14 cellular contexts compared by ENCODE assay signal in the genomic region with DNA sequence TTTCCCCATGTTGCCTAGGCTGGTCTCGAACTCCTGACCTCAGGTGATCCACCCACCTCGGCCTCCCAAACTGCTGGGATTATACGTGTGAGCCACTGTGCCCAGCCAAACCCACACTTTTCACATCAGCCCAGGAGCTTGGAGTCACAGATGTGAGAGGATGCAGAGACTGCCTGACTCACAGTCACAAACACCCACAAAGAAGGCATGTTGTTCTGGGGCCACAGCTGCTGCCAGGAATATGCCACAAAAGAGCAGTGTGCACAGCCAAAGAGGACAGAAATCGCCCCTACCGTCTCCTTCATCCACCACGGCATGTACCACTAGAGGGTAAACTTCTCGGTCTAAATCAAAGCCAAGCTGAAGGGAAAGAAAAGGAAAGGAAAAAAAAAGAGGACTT. TPM values are rescaled to one million over a fixed set of nuclear protein-coding genes. Genes with fewer than 3 reads are reported as not detected.
DNase-seq lines count a peak whose midpoint lies in the region; ATAC-seq and TF ChIP-seq lines count a peak whose summit lies in the region.
"Had no signal": no experiment of that assay in that cellular context is flagged by ENCODE, and none has a peak within 500 bp of the region (broad histone marks: within the 10 kb centered on the region; RNA-seq: fewer than 3 reads in every experiment).

No MANE protein-coding gene starts in this region.

- H3K79me1 ChIP-seq in IMR-90 (ENCODE audit: low read depth in 1 of 2, low read length in 2 of 2), result no peaks in the 10 kb centered on the region

- H3K9ac ChIP-seq in IMR-90 (ENCODE audit: low read depth, low read length), result no peak overlapping the region
- H3K9ac ChIP-seq: KMS-11, parathyroid adenoma had no signal

- H2AK9ac ChIP-seq in IMR-90 (replicated peaks; ENCODE audit: low read depth, low read length, poor library complexity), result no peak overlapping the region

- no peak overlapping the region for H4K91ac ChIP-seq in IMR-90 (ENCODE audit: insufficient read depth, low read depth, low read length)

- no peak overlapping the region for H3K18ac ChIP-seq in IMR-90 (ENCODE audit: low read depth, low read length)

- no peak overlapping the region for H3K56ac ChIP-seq in IMR-90 (ENCODE audit: extremely low read depth, insufficient read depth, low read length)

- no peak overlapping the region for H2AK5ac ChIP-seq in IMR-90 (ENCODE audit: low read depth, low read length)

- no peak for ATAC-seq in IMR-90 (ENCODE audit: low read depth)
- no peak for ATAC-seq in HG02970 (IDR thresholded peaks at IDR 0.05; ENCODE audit: low FRiP score, unreplicated experiment)

- H2BK5ac ChIP-seq in IMR-90 (ENCODE audit: low read depth, low read length, poor library complexity, severe bottlenecking), result no peak overlapping the region

- CTCF ChIA-PET in BJ (lab: Yijun Ruan, JAX), result interaction anchor here (0.6 to 2.4 kb wide), 6 partner anchors 10 to 114 kb away, joined by 3 to 24 read pairs (median 4); no protein-coding TSS in a partner anchor
- CTCF ChIA-PET in IMR-90 (lab: Yijun Ruan, JAX), result interaction anchor here (1.7 kb wide), 1 partner anchor 16 kb away, joined by 16 read pairs; no protein-coding TSS in a partner anchor

- TF ChIP-seq RAD21 in IMR-90 (IDR thresholded peaks at IDR 0.05; ENCODE audit: low read length), result no peak

- H3K4ac ChIP-seq in IMR-90 (ENCODE audit: low read depth, low read length), result no peak overlapping the region

- H3K4me3 ChIP-seq in BJ (ENCODE audit: low read depth, low read length) (no peak overlapping the region), IMR-90 (ENCODE audit: insufficient read depth, low read depth, low read length) (no peak overlapping the region), H7 (ENCODE audit: insufficient read depth, low read depth, low read length) (no peak overlapping the region)
- H3K4me3 ChIP-seq: cardiac muscle cell had no signal

- H4K20me1 ChIP-seq in IMR-90 (ENCODE audit: insufficient read depth, low read length), result no peaks in the 10 kb centered on the region

- no peak for TF ChIP-seq POLR2A in IMR-90 (IDR thresholded peaks at IDR 0.05; ENCODE audit: low read depth, low read length)

- H2BK15ac ChIP-seq in IMR-90 (ENCODE audit: low read depth, low read length), result no peak overlapping the region

- no peak overlapping the region for H2BK20ac ChIP-seq in IMR-90 (ENCODE audit: low read depth, low read length)

- H3K27ac ChIP-seq in IMR-90 (ENCODE audit: insufficient read depth, low read length), result no peak overlapping the region
- H3K27ac ChIP-seq in caudate nucleus (ENCODE audit: low read depth, low read length), result peak overlapping the region; percentile 91
- H3K27ac ChIP-seq: cardiac muscle cell, KMS-11, parathyroid adenoma had no signal

- no peaks in the 10 kb centered on the region for H3K4me1 ChIP-seq in IMR-90 (ENCODE audit: control insufficient read depth, insufficient read depth, low read length)
- H3K4me1 ChIP-seq: parathyroid adenoma had no signal

- WGBS in IMR-90 (ENCODE audit: extremely low coverage in 2 of 2, insufficient read length in 1 of 2), 2 experiments, result 80% methylated on average over 2 of the region's 7 CpGs; no CpG with 5 or more reads in 1 of the 2 experiments

- dilution Hi-C loops in IMR-90 (cut with HindIII; ENCODE audit: low sequenced_read_pairs, unreplicated experiment), result no loop called here

- in situ Hi-C loops in IMR-90 (cut with MboI; ENCODE audit: low sequenced_read_pairs), result no loop called here

- H3K9me3 ChIP-seq in IMR-90 (ENCODE audit: control insufficient read depth, insufficient read depth, low read length), result no peaks in the 10 kb centered on the region

- H3K14ac ChIP-seq in IMR-90 (replicated peaks; ENCODE audit: low read depth, low read length), result no peak overlapping the region

- POLR2A ChIA-PET in BJ (lab: Charles Lee), result no interaction called here
- POLR2A ChIA-PET in IMR-90 (lab: Charles Lee; ENCODE audit: unreplicated experiment), result no interaction called here

- intact Hi-C loops in IMR-90 (cut with micrococcal nuclease), result no loop called here

- H3K23ac ChIP-seq in IMR-90 (ENCODE audit: low read depth, low read length), result no peak overlapping the region

- no peaks in the 10 kb centered on the region for H3K9me1 ChIP-seq in IMR-90 (ENCODE audit: insufficient read depth, low read length)

- H3K27me3 ChIP-seq in BJ (ENCODE audit: control insufficient read depth, insufficient read depth, low read length), result peaks cover 4% of the 10 kb centered on the region
- no peaks in the 10 kb centered on the region; the same call in none of the 2 replicates for H3K27me3 ChIP-seq in IMR-90 (ENCODE audit: control insufficient read depth, insufficient read depth, low read length)
- no peaks in the 10 kb centered on the region for H3K27me3 ChIP-seq in H7 (ENCODE audit: control insufficient read depth, insufficient read depth, low read length)
- H3K27me3 ChIP-seq: cardiac muscle cell had no signal

- H3K36me3 ChIP-seq in BJ (ENCODE audit: control insufficient read depth, insufficient read depth, low read length) (no peaks in the 10 kb centered on the region), IMR-90 (ENCODE audit: control insufficient read depth, insufficient read depth, low read length) (no peaks in the 10 kb centered on the region), H7 (replicated peaks; ENCODE audit: control insufficient read depth, insufficient read depth, low read length) (no peaks in the 10 kb centered on the region)
- H3K36me3 ChIP-seq: cardiac muscle cell had no signal

- H3K4me2 ChIP-seq in IMR-90 (ENCODE audit: low read depth, low read length), result no peak overlapping the region
- H3K4me2 ChIP-seq: KMS-11 had no signal

- DNase-seq in BJ (ENCODE audit: low read depth) (no peak), IMR-90 (peak; percentile 36), caudate nucleus (lab: John Stamatoyannopoulos, UW) (peak in 51 of 61 donors; percentile 12 to 79 (median 46)), nucleus accumbens (lab: John Stamatoyannopoulos, UW) (peak in 48 of 56 donors; percentile 15 to 83 (median 49)), SKM-1 (lab: John Stamatoyannopoulos, UW; ENCODE audit: unreplicated experiment) (no peak), cortex of kidney (lab: John Stamatoyannopoulos, UW) (no peak), H7 (no peak)
- DNase-seq: CD4-positive, CD25-positive, alpha-beta regulatory T cell; NCI-H187 treated with DMSO at 0.1 percent for 48 hours; NCI-H774 had no signal

- H2BK120ac ChIP-seq in IMR-90 (ENCODE audit: low read depth, low read length), result no peak overlapping the region

- BruUV-seq in IMR-90 (replicated peaks; lab: Mats Ljungman, UMichigan), result no TSS peak

- no peak overlapping the region for H2AFZ ChIP-seq in IMR-90 (replicated peaks; ENCODE audit: low read length, poor library complexity)
- H2AFZ ChIP-seq: parathyroid adenoma had no signal

- H4K5ac ChIP-seq in IMR-90 (ENCODE audit: low read depth, low read length), result no peak overlapping the region

- no peak overlapping the region for H4K8ac ChIP-seq in IMR-90 (ENCODE audit: low read depth in 2 of 2, low read length in 2 of 2)

- TF ChIP-seq CTCF in BJ (IDR thresholded peaks at IDR 0.05; ENCODE audit: insufficient read depth, low read depth, low read length), result 0 out of 2 replicates have a peak, but pooled peaks have one; percentile 11
- no peak for TF ChIP-seq CTCF in IMR-90 (conservative IDR thresholded peaks at IDR 0.05; ENCODE audit: low read depth, low read length)

TF ChIP-seq in IMR-90, 13 proteins besides CTCF, POLR2A, EP300 and RAD21:
- TF ChIP-seq CHD1 (IDR thresholded peaks at IDR 0.05; ENCODE audit: low read depth, low read length), result no peak

RNA-seq across cellular contexts. Expression of a gene that starts 25.1 kb away (rescaled TPM):
- not detected in 2 replicates for polyA plus RNA-seq in BJ (2011; rRNA removed)
- not detected in 2 replicates for polyA minus RNA-seq in BJ (2011; rRNA and poly(A)+ RNA removed)
- total RNA-seq in IMR-90 (2012; rRNA removed), result not detected in 2 replicates
- polyA plus RNA-seq in IMR-90 (2012; rRNA removed), result 0.05 TPM in 1 of 2 replicates, not detected in the other
- 0.01 TPM in 1 of 2 replicates, not detected in the other for polyA plus RNA-seq in IMR-90 (2012; cell fraction: cytosol; rRNA removed)
- 0.03 TPM in 2 replicates for polyA plus RNA-seq in IMR-90 (2012; cell fraction: nucleus; rRNA removed; ENCODE audit: low replicate concordance)
- 2.0 and 3.3 TPM in 2 replicates for total RNA-seq in H7 (2014; rRNA removed; shearing (Covaris generic))

Comparison
In these comparisons a context has a peak if more than half of its experiments do, and no peak if none do; other contexts are left out.
1. DNase-seq: peak in IMR-90 (single experiment), caudate nucleus (51 of 61) and nucleus accumbens (48 of 56); none in BJ (single experiment), SKM-1 (single experiment), cortex of kidney (single experiment) and H7 (single experiment).